In the genomic region with DNA sequence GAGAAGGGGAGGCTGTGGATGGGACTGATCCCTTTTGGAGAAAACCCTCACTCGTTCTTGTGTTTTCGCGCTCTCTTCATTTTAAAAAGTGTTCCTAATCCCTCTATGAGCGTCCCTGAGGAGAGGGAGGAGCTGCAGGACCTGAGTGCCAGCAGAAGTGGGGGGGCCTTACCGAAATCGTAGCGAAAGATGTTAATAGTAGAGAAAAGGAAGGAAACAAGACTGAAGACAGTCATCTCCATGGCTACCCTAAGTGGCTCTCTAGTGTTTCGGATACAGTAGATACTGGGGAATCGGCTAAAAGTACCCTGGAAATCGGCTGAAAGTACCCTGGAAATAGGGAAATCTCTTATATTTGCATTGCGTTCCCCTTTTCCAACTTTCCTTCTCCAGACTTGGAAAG, we compare ENCODE assay signal across 8 cellular contexts. TPM values are rescaled to one million over a fixed set of nuclear protein-coding genes. Genes with fewer than 3 reads are reported as not detected.
DNase-seq lines count a peak whose midpoint lies in the region; ATAC-seq and TF ChIP-seq lines count a peak whose summit lies in the region.

No MANE protein-coding gene starts in this region.

- H3K27ac ChIP-seq in trophoblast cell (ENCODE audit: low read depth, low read length), result no peak overlapping the region

- H3K36me3 ChIP-seq in H7 (replicated peaks; ENCODE audit: control insufficient read depth, insufficient read depth, low read length), result no peaks in the 10 kb centered on the region
- no peaks in the 10 kb centered on the region for H3K36me3 ChIP-seq in trophoblast cell (ENCODE audit: control insufficient read depth in 1 of 2, insufficient read depth in 2 of 2, low read length in 2 of 2)

- H3K4me3 ChIP-seq in H7 (ENCODE audit: insufficient read depth, low read depth, low read length), result peak overlapping the region; percentile 95; the same call in 1 of the 2 replicates
- no peak overlapping the region for H3K4me3 ChIP-seq in trophoblast cell (ENCODE audit: low read depth, low read length)

- no peaks in the 10 kb centered on the region for H3K9me3 ChIP-seq in trophoblast cell (ENCODE audit: insufficient read depth, low read depth, low read length)

- no peak overlapping the region for H2BK5ac ChIP-seq in trophoblast cell (ENCODE audit: low read depth, low read length, poor library complexity)

- H2BK120ac ChIP-seq in trophoblast cell (ENCODE audit: insufficient read depth, low read length, poor library complexity), result no peak overlapping the region

- H2BK12ac ChIP-seq in trophoblast cell (ENCODE audit: low read length), result no peak overlapping the region

- H3K18ac ChIP-seq in trophoblast cell (ENCODE audit: low read length), result no peak overlapping the region

- no peaks in the 10 kb centered on the region for H3K9me3 Mint-ChIP-seq in endothelial cell (ENCODE audit: unreplicated experiment)

- H3K4me1 ChIP-seq in trophoblast cell (ENCODE audit: control insufficient read depth in 1 of 2, insufficient read depth in 2 of 2, low read length in 2 of 2), result peaks cover 2% of the 10 kb centered on the region in 2 experiments

- H3K4me2 ChIP-seq in trophoblast cell (ENCODE audit: low read length), result peak overlapping the region; percentile 61

- H3K27me3 ChIP-seq in H7 (ENCODE audit: control insufficient read depth, insufficient read depth, low read length), result no peaks in the 10 kb centered on the region
- H3K27me3 ChIP-seq in trophoblast cell (ENCODE audit: insufficient read depth, low read length), result no peaks in the 10 kb centered on the region

- no peak overlapping the region for H3K4ac ChIP-seq in trophoblast cell (ENCODE audit: low read depth, low read length)

- DNase-seq in GF-D8 (lab: John Stamatoyannopoulos, UW) (peak; percentile 74), H7 (no peak), OCI-M1 (lab: John Stamatoyannopoulos, UW) (peak; percentile 91), endothelial cell (ENCODE audit: low spot score) (no peak), trophoblast cell (no peak), NCI-H146 (lab: John Stamatoyannopoulos, UW) (no peak)
- no peak for DNase-seq in activated CD4-positive, CD25-positive, alpha-beta regulatory T cell treated with anti-CD3 and anti-CD28 coated beads, Interleukin-2, amount 50 U/mL, for 72 hours

- ATAC-seq in GM19467 (IDR thresholded peaks at IDR 0.05; ENCODE audit: unreplicated experiment), result no peak

- H3K4me3 Mint-ChIP-seq in endothelial cell (ENCODE audit: unreplicated experiment), result peak overlapping the region; percentile 96

- peak overlapping the region; percentile 64 for H4K12ac ChIP-seq in trophoblast cell (ENCODE audit: low read depth, low read length)

- H3K4me1 Mint-ChIP-seq in endothelial cell (ENCODE audit: unreplicated experiment), result peaks cover 14% of the 10 kb centered on the region

- H3K36me3 Mint-ChIP-seq in endothelial cell (ENCODE audit: low read depth, unreplicated experiment), result no peaks in the 10 kb centered on the region

- H2AFZ ChIP-seq in trophoblast cell (ENCODE audit: insufficient read depth, low read length, poor library complexity), result peak overlapping the region; percentile 92

- no peak overlapping the region for H4K91ac ChIP-seq in trophoblast cell (ENCODE audit: low read depth, low read length)

- peak overlapping the region; percentile 92 for H3K27ac Mint-ChIP-seq in endothelial cell (ENCODE audit: unreplicated experiment)

- H3K79me1 ChIP-seq in trophoblast cell (ENCODE audit: low read length), result peaks cover 10% of the 10 kb centered on the region

- H3K79me2 ChIP-seq in trophoblast cell (ENCODE audit: control insufficient read depth, insufficient read depth, low read length, poor library complexity), result peaks cover 4% of the 10 kb centered on the region

- no peak overlapping the region for H3K23ac ChIP-seq in trophoblast cell (ENCODE audit: low read length)

- no peak overlapping the region for H2AK5ac ChIP-seq in trophoblast cell (ENCODE audit: low read length)

- WGBS in trophoblast cell (ENCODE audit: extremely low coverage, insufficient coverage, insufficient read length), result no CpG with 5 or more reads among the region's 11 CpGs

- H3K27me3 Mint-ChIP-seq in endothelial cell (ENCODE audit: unreplicated experiment), result peaks cover 7% of the 10 kb centered on the region

- TF ChIP-seq CTCF in endothelial cell (IDR thresholded peaks at IDR 0.05; ENCODE audit: unreplicated experiment), result no peak

- H4K8ac ChIP-seq in trophoblast cell (ENCODE audit: low read depth, low read length), result peak overlapping the region; percentile 84

- no peak overlapping the region for H3K9ac ChIP-seq in trophoblast cell (ENCODE audit: low read length)

- no peak overlapping the region for H3K14ac ChIP-seq in trophoblast cell (ENCODE audit: low read length)

RNA-seq across cellular contexts. Expression of gene DSTYK, which starts 0.3 kb away (rescaled TPM):
- 10.9 and 13.9 TPM in 2 replicates for total RNA-seq in H7 (2014; rRNA removed; shearing (Covaris generic))
- total RNA-seq in endothelial cell (ENCODE audit: unreplicated experiment), result 12.2 TPM
- polyA plus RNA-seq in trophoblast cell (2013), result 4.3 TPM in 2 replicates

RNA-seq across cellular contexts. Expression of gene TMCC2, which starts 15.9 kb away (rescaled TPM):
- 13.6 and 19.3 TPM in 2 replicates for total RNA-seq in H7 (2014; rRNA removed; shearing (Covaris generic))
- total RNA-seq in endothelial cell (ENCODE audit: unreplicated experiment), result 5.6 TPM
- polyA plus RNA-seq in trophoblast cell (2013), result 2.3 and 2.4 TPM in 2 replicates

Comparison
In these comparisons a context has a peak if more than half of its experiments do, and no peak if none do; other contexts are left out.
1. DNase-seq: peak in GF-D8 (single experiment) and OCI-M1 (single experiment); none in H7 (single experiment), endothelial cell (single experiment), trophoblast cell (0 of 2), NCI-H146 (single experiment) and activated CD4-positive, CD25-positive, alpha-beta regulatory T cell treated with anti-CD3 and anti-CD28 coated beads, Interleukin-2, amount 50 U/mL, for 72 hours (single experiment).